34 cellular contexts compared by ENCODE assay signal in the genomic region with DNA sequence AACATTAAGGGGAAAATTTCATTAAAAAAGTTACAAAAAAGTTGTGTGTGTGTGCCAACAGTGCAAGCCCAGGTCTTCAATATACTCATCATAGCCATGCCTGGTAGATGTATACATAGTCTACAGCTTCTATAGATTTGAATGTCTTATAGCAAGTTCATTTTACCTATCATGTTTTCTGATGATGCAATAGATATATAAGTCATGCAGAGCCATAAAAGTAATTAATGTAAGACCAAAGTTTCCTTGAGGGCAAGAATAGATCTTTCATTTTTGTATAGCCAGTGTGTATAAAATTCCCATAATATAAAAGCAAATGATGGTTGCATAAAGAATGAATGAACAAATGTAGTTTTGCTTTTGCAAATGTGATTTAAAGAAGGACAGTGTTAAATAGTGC.
"Had no signal": no experiment of that assay in that cellular context is flagged by ENCODE, and none has a peak within 500 bp of the region (broad histone marks: within the 10 kb centered on the region; RNA-seq: fewer than 3 reads in every experiment).

No MANE protein-coding gene starts in this region.

- ATAC-seq: activated naive CD4-positive, alpha-beta T cell treated with anti-CD3 and anti-CD28 coated beads, Interleukin-2, amount 50 U/mL, for 72 hours; activated naive CD8-positive, alpha-beta T cell treated with anti-CD3 and anti-CD28 coated beads, Interleukin-2, amount 50 U/mL, for 24 hours; activated T-cell treated with anti-CD3 and anti-CD28 coated beads, Interleukin-2, amount 50 U/mL, for 4 hours; activated T-cell treated with anti-CD3 and anti-CD28 coated beads, Interleukin-2, amount 50 U/mL, for 72 hours; activated T-helper 17 cell treated with anti-CD3 and anti-CD28 coated beads, Interleukin-2, amount 50 U/mL, for 72 hours; body of pancreas had no signal

- H3K27ac ChIP-seq: adrenal gland, ascending aorta, body of pancreas, brain microvascular endothelial cell, breast epithelium, cardiac muscle cell had no signal

- H3K4me1 ChIP-seq: adrenal gland, ascending aorta, body of pancreas, breast epithelium had no signal

- H3K27me3 ChIP-seq: adrenal gland, ascending aorta, body of pancreas, brain microvascular endothelial cell, breast epithelium, cardiac muscle cell had no signal

- FAIRE-seq: astrocyte, bronchial epithelial cell had no signal

- H3K36me3 ChIP-seq: adrenal gland, ascending aorta, brain microvascular endothelial cell, breast epithelium, cardiac muscle cell had no signal

- H3K4me3 ChIP-seq: adrenal gland, ascending aorta, body of pancreas, breast epithelium, cardiac muscle cell had no signal

- H3K9me3 ChIP-seq: adrenal gland, ascending aorta, body of pancreas had no signal

- DNase-seq: activated effector memory CD4-positive, alpha-beta T cell treated with anti-CD3 and anti-CD28 coated beads, Interleukin-2, amount 50 U/mL, for 16 hours; activated effector memory CD4-positive, alpha-beta T cell treated with Interleukin-2 at 50 U/mL for 16 hours; activated gamma-delta T cell; activated gamma-delta T cell treated with Interleukin-2 at 50 U/mL for 16 hours; activated naive CD4-positive, alpha-beta T cell; activated naive CD4-positive, alpha-beta T cell treated with anti-CD3 and anti-CD28 coated beads for 36 hours; activated naive CD4-positive, alpha-beta T cell treated with anti-CD3 and anti-CD28 coated beads, Interleukin-2, amount 10 ng/mL, durations not matched to agents 7 days and 5 days; activated naive CD4-positive, alpha-beta T cell treated with anti-CD3 and anti-CD28 coated beads, Interleukin-2, amount 50 U/mL, for 16 hours; activated naive CD4-positive, alpha-beta T cell treated with Interleukin-2 at 50 U/mL for 16 hours; activated naive CD8-positive, alpha-beta T cell treated with anti-CD3 and anti-CD28 coated beads for 36 hours; activated naive CD8-positive, alpha-beta T cell treated with anti-CD3 and anti-CD28 coated beads, Interleukin-2, amount 10 ng/mL, durations not matched to agents 7 days and 5 days; activated naive CD8-positive, alpha-beta T cell treated with anti-CD3 and anti-CD28 coated beads, Interleukin-2, amount 50 U/mL, for 24 hours; activated T-cell treated with anti-CD3 and anti-CD28 coated beads, Interleukin-2, amount 50 U/mL, for 1 hour; activated T-cell treated with anti-CD3 and anti-CD28 coated beads, Interleukin-2, amount 50 U/mL, for 24 hours; activated T-cell treated with anti-CD3 and anti-CD28 coated beads, Interleukin-2, amount 50 U/mL, for 4 hours; activated T-cell treated with anti-CD3 and anti-CD28 coated beads, Interleukin-2, amount 50 U/mL, for 48 hours; activated T-cell treated with anti-CD3 and anti-CD28 coated beads, Interleukin-2, amount 50 U/mL, for 72 hours; adrenal gland; amniotic stem cell; amygdala; anterior cingulate cortex; aorta; body of pancreas; brain microvascular endothelial cell; caudate nucleus; central memory CD4-positive, alpha-beta T cell; cerebellar nuclear complex had no signal
